Comparison of ENCODE assay signal across 1 cellular context in the genomic region with DNA sequence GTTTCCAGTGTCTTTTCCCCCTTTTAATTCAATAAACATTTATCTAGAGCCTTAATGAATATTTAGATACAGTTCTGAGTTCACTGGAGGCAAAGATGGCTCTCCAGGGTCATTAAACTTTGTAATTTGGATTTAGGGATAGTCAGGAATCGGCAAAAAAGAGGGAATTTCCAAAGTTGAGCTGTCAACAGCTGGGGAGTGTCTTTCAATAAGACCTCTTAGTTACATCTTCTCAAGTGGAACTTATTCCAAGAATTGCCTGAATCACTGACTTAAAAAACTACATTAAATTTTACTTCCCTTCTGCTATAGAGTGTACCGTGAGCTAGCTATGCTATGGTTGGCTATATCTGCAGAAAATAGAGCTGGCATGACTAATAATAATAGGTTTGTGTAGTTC.
TF ChIP-seq lines count a peak whose summit lies in the region.

No MANE protein-coding gene starts in this region.

TF ChIP-seq in WTC11, 78 proteins besides CTCF, POLR2A, EP300 and RAD21 (continued from another document):
- TF ChIP-seq, protein P1, sequence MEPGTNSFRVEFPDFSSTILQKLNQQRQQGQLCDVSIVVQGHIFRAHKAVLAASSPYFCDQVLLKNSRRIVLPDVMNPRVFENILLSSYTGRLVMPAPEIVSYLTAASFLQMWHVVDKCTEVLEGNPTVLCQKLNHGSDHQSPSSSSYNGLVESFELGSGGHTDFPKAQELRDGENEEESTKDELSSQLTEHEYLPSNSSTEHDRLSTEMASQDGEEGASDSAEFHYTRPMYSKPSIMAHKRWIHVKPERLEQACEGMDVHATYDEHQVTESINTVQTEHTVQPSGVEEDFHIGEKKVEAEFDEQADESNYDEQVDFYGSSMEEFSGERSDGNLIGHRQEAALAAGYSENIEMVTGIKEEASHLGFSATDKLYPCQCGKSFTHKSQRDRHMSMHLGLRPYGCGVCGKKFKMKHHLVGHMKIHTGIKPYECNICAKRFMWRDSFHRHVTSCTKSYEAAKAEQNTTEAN (CRISPR knock-in tag; IDR thresholded peaks at IDR 0.05), result no peak
- TF ChIP-seq, protein P2, sequence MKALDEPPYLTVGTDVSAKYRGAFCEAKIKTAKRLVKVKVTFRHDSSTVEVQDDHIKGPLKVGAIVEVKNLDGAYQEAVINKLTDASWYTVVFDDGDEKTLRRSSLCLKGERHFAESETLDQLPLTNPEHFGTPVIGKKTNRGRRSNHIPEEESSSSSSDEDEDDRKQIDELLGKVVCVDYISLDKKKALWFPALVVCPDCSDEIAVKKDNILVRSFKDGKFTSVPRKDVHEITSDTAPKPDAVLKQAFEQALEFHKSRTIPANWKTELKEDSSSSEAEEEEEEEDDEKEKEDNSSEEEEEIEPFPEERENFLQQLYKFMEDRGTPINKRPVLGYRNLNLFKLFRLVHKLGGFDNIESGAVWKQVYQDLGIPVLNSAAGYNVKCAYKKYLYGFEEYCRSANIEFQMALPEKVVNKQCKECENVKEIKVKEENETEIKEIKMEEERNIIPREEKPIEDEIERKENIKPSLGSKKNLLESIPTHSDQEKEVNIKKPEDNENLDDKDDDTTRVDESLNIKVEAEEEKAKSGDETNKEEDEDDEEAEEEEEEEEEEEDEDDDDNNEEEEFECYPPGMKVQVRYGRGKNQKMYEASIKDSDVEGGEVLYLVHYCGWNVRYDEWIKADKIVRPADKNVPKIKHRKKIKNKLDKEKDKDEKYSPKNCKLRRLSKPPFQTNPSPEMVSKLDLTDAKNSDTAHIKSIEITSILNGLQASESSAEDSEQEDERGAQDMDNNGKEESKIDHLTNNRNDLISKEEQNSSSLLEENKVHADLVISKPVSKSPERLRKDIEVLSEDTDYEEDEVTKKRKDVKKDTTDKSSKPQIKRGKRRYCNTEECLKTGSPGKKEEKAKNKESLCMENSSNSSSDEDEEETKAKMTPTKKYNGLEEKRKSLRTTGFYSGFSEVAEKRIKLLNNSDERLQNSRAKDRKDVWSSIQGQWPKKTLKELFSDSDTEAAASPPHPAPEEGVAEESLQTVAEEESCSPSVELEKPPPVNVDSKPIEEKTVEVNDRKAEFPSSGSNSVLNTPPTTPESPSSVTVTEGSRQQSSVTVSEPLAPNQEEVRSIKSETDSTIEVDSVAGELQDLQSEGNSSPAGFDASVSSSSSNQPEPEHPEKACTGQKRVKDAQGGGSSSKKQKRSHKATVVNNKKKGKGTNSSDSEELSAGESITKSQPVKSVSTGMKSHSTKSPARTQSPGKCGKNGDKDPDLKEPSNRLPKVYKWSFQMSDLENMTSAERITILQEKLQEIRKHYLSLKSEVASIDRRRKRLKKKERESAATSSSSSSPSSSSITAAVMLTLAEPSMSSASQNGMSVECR (CRISPR knock-in tag; IDR thresholded peaks at IDR 0.05; ENCODE audit: borderline replicate concordance), result no peak
- TF ChIP-seq SMAD4 (CRISPR knock-in tag; IDR thresholded peaks at IDR 0.05) (no peak), ELF4 (CRISPR knock-in tag; IDR thresholded peaks at IDR 0.05; ENCODE audit: low read depth) (no peak)
- TF ChIP-seq, protein P3, sequence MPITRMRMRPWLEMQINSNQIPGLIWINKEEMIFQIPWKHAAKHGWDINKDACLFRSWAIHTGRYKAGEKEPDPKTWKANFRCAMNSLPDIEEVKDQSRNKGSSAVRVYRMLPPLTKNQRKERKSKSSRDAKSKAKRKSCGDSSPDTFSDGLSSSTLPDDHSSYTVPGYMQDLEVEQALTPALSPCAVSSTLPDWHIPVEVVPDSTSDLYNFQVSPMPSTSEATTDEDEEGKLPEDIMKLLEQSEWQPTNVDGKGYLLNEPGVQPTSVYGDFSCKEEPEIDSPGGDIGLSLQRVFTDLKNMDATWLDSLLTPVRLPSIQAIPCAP (CRISPR knock-in tag; IDR thresholded peaks at IDR 0.05), result no peak
